Comparison of ENCODE assay signal across 1 cellular context in genomic region chr1:119330062-119330939, GRCh38.
TF ChIP-seq lines count a peak whose summit lies in the region.

No MANE protein-coding gene starts in this region.

TF ChIP-seq in H1, 55 proteins besides CTCF, POLR2A, EP300 and RAD21:
- TF ChIP-seq SIX5 (IDR thresholded peaks at IDR 0.05; ENCODE audit: low read depth, low read length) (no peak), TAF7 (optimal IDR thresholded peaks at IDR 0.05; ENCODE audit: borderline replicate concordance, low read depth, low read length) (no peak), EGR1 (IDR thresholded peaks at IDR 0.05; ENCODE audit: borderline replicate concordance, low read depth, low read length) (no peak), BRCA1 (IDR thresholded peaks at IDR 0.05; ENCODE audit: low read depth, low read length) (no peak), GTF2F1 (IDR thresholded peaks at IDR 0.05; ENCODE audit: borderline replicate concordance, low read depth, low read length) (no peak), ATF2 (IDR thresholded peaks at IDR 0.05; ENCODE audit: low read length) (no peak), USF2 (IDR thresholded peaks at IDR 0.05; ENCODE audit: low read length) (no peak), RFX5 (IDR thresholded peaks at IDR 0.05; ENCODE audit: borderline replicate concordance, low read depth, low read length) (no peak), RBBP5 (IDR thresholded peaks at IDR 0.05; ENCODE audit: borderline replicate concordance, low read depth, low read length) (no peak), RNF2 (IDR thresholded peaks at IDR 0.05; ENCODE audit: borderline replicate concordance, low read depth, low read length, missing control alignments, poor library complexity, severe bottlenecking) (no peak), HDAC2 (IDR thresholded peaks at IDR 0.05; ENCODE audit: borderline replicate concordance in 1 of 2, low read depth in 2 of 2, low read length in 2 of 2) (no peak), JUN (IDR thresholded peaks at IDR 0.05; ENCODE audit: low read depth, low read length) (no peak), CBX8 (IDR thresholded peaks at IDR 0.05; ENCODE audit: borderline replicate concordance, low read depth, low read length) (no peak), CTBP2 (IDR thresholded peaks at IDR 0.05; ENCODE audit: borderline replicate concordance, insufficient read depth, insufficient read length, low read length) (no peak), KDM1A (IDR thresholded peaks at IDR 0.05; ENCODE audit: borderline replicate concordance, low read length) (no peak), FOSL1 (IDR thresholded peaks at IDR 0.05; ENCODE audit: insufficient read depth, low read depth, low read length) (no peak), TBP (IDR thresholded peaks at IDR 0.05; ENCODE audit: low read depth, low read length) (no peak), PHF8 (conservative IDR thresholded peaks at IDR 0.05; ENCODE audit: low read depth, low read length) (no peak)
